ENCODE assay signal across 29 cellular contexts in the genomic region with DNA sequence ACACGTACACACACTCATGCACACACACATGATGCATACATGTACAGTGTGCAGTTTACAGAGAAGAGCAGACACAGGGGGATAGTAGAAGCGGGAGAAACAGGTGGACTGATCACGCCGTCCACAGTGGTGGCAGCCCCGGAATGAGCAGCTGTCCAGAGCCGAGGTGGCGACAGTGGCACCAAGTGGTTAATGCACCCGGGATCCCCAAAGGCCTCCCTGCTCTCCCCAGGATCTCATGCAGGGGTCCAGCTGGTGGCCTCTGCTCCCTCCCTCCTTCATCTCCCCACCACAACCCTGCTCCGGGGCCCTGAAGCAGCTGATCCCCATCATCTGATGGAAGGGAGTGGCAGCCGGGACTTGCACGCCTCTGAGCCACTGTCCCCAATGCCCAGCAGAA. TPM values are rescaled to one million over a fixed set of nuclear protein-coding genes. Genes with fewer than 3 reads are reported as not detected.
"Had no signal": no experiment of that assay in that cellular context is flagged by ENCODE, and none has a peak within 500 bp of the region (broad histone marks: within the 10 kb centered on the region; RNA-seq: fewer than 3 reads in every experiment).

No MANE protein-coding gene starts in this region.

- H3K4me1 Mint-ChIP-seq: activated naive CD4-positive, alpha-beta T cell treated with anti-CD3 and anti-CD28 coated beads, Interleukin-2, amount 50 U/mL, for 24 hours; activated naive CD8-positive, alpha-beta T cell treated with anti-CD3 and anti-CD28 coated beads, Interleukin-2, amount 10 ng/mL, durations not matched to agents 7 days and 5 days had no signal

- H3K9me3 Mint-ChIP-seq: activated CD4-positive, alpha-beta T cell treated with anti-CD3 and anti-CD28 coated beads, Interleukin-2, amount 10 ng/mL, durations not matched to agents 24 days and 14 days; activated naive CD4-positive, alpha-beta T cell treated with anti-CD3 and anti-CD28 coated beads, Interleukin-2, amount 50 U/mL, for 24 hours; activated naive CD8-positive, alpha-beta T cell treated with anti-CD3 and anti-CD28 coated beads, Interleukin-2, amount 10 ng/mL, durations not matched to agents 7 days and 5 days; activated T-cell treated with anti-CD3 and anti-CD28 coated beads, Interleukin-2, amount 50 U/mL, for 24 hours; activated T-helper 2 cell treated with anti-CD3 and anti-CD28 coated beads, Interferon-gamma antibody, Interleukin-2, Interleukin-4, amounts not matched to agents 10 μg/mL and 5 μg/mL and 100 μg/mL, durations not matched to agents 14 hours and 24 hours and 36 hours; T-helper 1 cell treated with Interleukin-12 subunit alpha and Interleukin-12 subunit beta and Interleukin-4 antibody, amounts not matched to agents 30 μg/mL and 1 μg/mL, for 36 hours; T-helper 2 cell treated with Interferon-gamma antibody and Interleukin-4, amounts not matched to agents 5 μg/mL and 100 μg/mL, for 36 hours had no signal

- H3K9me3 ChIP-seq: ascending aorta, MG63, SJCRH30 had no signal

- H3K27ac Mint-ChIP-seq: activated CD4-positive, alpha-beta T cell treated with anti-CD3 and anti-CD28 coated beads, Interleukin-2, amount 10 ng/mL, durations not matched to agents 24 days and 14 days; activated CD8-positive, alpha-beta T cell treated with anti-CD3 and anti-CD28 coated beads, Interleukin-2, amount 10 ng/mL, durations not matched to agents 7 days and 5 days; activated naive CD4-positive, alpha-beta T cell treated with anti-CD3 and anti-CD28 coated beads, Interleukin-2, amount 50 U/mL, for 24 hours; activated naive CD8-positive, alpha-beta T cell treated with anti-CD3 and anti-CD28 coated beads, Interleukin-2, amount 10 ng/mL, durations not matched to agents 7 days and 5 days; activated T-cell treated with anti-CD3 and anti-CD28 coated beads, Interleukin-2, amount 50 U/mL, for 24 hours; activated T-helper 2 cell treated with anti-CD3 and anti-CD28 coated beads, Interferon-gamma antibody, Interleukin-2, Interleukin-4, amounts not matched to agents 10 μg/mL and 5 μg/mL and 100 μg/mL, durations not matched to agents 14 hours and 24 hours and 36 hours; T-helper 1 cell treated with Interleukin-12 subunit alpha and Interleukin-12 subunit beta and Interleukin-4 antibody, amounts not matched to agents 30 μg/mL and 1 μg/mL, for 36 hours; T-helper 2 cell treated with Interferon-gamma antibody and Interleukin-4, amounts not matched to agents 5 μg/mL and 100 μg/mL, for 36 hours had no signal

- H3K36me3 ChIP-seq: ascending aorta, cardiac muscle cell, MG63, SJCRH30 had no signal

- H3K27ac ChIP-seq: cardiac muscle cell, SJCRH30, SK-N-MC had no signal

- DNase-seq: activated CD4-positive, alpha-beta T cell treated with anti-CD3 and anti-CD28 coated beads, Interleukin-2, amount 10 ng/mL, durations not matched to agents 24 days and 14 days; activated CD4-positive, alpha-beta T cell treated with anti-CD3 and anti-CD28 coated beads, Interleukin-2, amount 50 U/mL, for 4 hours; activated CD8-positive, alpha-beta T cell treated with anti-CD3 and anti-CD28 coated beads, Interleukin-2, amount 10 ng/mL, durations not matched to agents 7 days and 5 days; activated gamma-delta T cell; activated naive CD4-positive, alpha-beta T cell treated with Interleukin-2 at 50 U/mL for 16 hours; activated naive CD8-positive, alpha-beta T cell treated with anti-CD3 and anti-CD28 coated beads, Interleukin-2, amount 10 ng/mL, durations not matched to agents 7 days and 5 days; activated T-cell treated with anti-CD3 and anti-CD28 coated beads, Interleukin-2, amount 50 U/mL, for 24 hours; amygdala; Kasumi-1; KG1; NCI-H1048; NCI-H1105 treated with DMSO at 0.1 percent for 48 hours; NCI-H1436 treated with DMSO at 0.1 percent for 48 hours; NCI-H1694 treated with DMSO at 0.1 percent for 48 hours; NCI-H2029; NCI-H345; NCI-H524 treated with DMSO at 0.1 percent for 48 hours; SHP77; SJCRH30 had no signal

- H3K27me3 Mint-ChIP-seq: activated CD4-positive, alpha-beta T cell treated with anti-CD3 and anti-CD28 coated beads, Interleukin-2, amount 10 ng/mL, durations not matched to agents 24 days and 14 days had no signal

- H3K27me3 ChIP-seq: ascending aorta, cardiac muscle cell, MG63 had no signal

- H3K4me3 ChIP-seq: ascending aorta, cardiac muscle cell, MG63, SJCRH30, SK-N-MC had no signal

- H3K36me3 Mint-ChIP-seq: activated naive CD4-positive, alpha-beta T cell treated with anti-CD3 and anti-CD28 coated beads, Interleukin-2, amount 50 U/mL, for 24 hours; activated naive CD8-positive, alpha-beta T cell treated with anti-CD3 and anti-CD28 coated beads, Interleukin-2, amount 10 ng/mL, durations not matched to agents 7 days and 5 days had no signal

- ATAC-seq: activated CD8-positive, alpha-beta T cell treated with anti-CD3 and anti-CD28 coated beads, Interleukin-2, amount 10 ng/mL, durations not matched to agents 7 days and 5 days; Panc1 had no signal

- H3K4me3 Mint-ChIP-seq: activated CD4-positive, alpha-beta T cell treated with anti-CD3 and anti-CD28 coated beads, Interleukin-2, amount 10 ng/mL, durations not matched to agents 24 days and 14 days; activated CD8-positive, alpha-beta T cell treated with anti-CD3 and anti-CD28 coated beads, Interleukin-2, amount 10 ng/mL, durations not matched to agents 7 days and 5 days; activated naive CD4-positive, alpha-beta T cell treated with anti-CD3 and anti-CD28 coated beads, Interleukin-2, amount 50 U/mL, for 24 hours; activated naive CD8-positive, alpha-beta T cell treated with anti-CD3 and anti-CD28 coated beads, Interleukin-2, amount 10 ng/mL, durations not matched to agents 7 days and 5 days; activated T-cell treated with anti-CD3 and anti-CD28 coated beads, Interleukin-2, amount 50 U/mL, for 24 hours; T-helper 1 cell treated with Interleukin-12 subunit alpha and Interleukin-12 subunit beta and Interleukin-4 antibody, amounts not matched to agents 30 μg/mL and 1 μg/mL, for 36 hours; T-helper 2 cell treated with Interferon-gamma antibody and Interleukin-4, amounts not matched to agents 5 μg/mL and 100 μg/mL, for 36 hours had no signal

RNA-seq across cellular contexts. Expression of a gene that starts 29.7 kb away (rescaled TPM):
- total RNA-seq: activated CD4-positive, alpha-beta T cell treated with anti-CD3 and anti-CD28 coated beads, Interleukin-2, amount 10 ng/mL, durations not matched to agents 24 days and 14 days; activated CD8-positive, alpha-beta T cell treated with anti-CD3 and anti-CD28 coated beads, Interleukin-2, amount 10 ng/mL, durations not matched to agents 7 days and 5 days; activated naive CD8-positive, alpha-beta T cell treated with anti-CD3 and anti-CD28 coated beads, Interleukin-2, amount 10 ng/mL, durations not matched to agents 7 days and 5 days; activated T-helper 2 cell treated with anti-CD3 and anti-CD28 coated beads, Interferon-gamma antibody, Interleukin-2, Interleukin-4, amounts not matched to agents 10 μg/mL and 5 μg/mL and 100 μg/mL, durations not matched to agents 14 hours and 24 hours and 36 hours; NCI-H460; SJCRH30 had no signal
